In the genomic region with DNA sequence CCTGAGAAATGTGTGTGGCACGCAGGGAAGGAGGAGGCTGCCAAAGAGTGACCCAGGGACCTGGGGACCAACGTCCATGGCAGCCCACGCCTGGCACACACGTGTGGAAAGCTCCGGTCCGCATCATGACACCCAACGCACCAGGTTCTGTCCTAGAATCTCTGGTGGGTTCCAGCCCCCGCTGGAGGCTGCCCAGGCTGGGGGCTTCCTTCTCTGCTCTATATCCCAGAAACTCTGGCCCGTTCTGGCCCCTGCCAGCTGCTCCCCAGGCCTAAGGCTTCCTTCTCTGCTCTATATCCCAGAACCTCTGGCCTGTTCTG, we compare ENCODE assay signal across 23 cellular contexts.
"Had no signal": no experiment of that assay in that cellular context is flagged by ENCODE, and none has a peak within 500 bp of the region (broad histone marks: within the 10 kb centered on the region; RNA-seq: fewer than 3 reads in every experiment).

No MANE protein-coding gene starts in this region.

- H3K9me3 Mint-ChIP-seq: activated CD4-positive, alpha-beta memory T cell treated with anti-CD3 and anti-CD28 coated beads, Interleukin-2, amount 10 ng/mL, durations not matched to agents 7 days and 5 days; activated T-helper 1 cell treated with anti-CD3 and anti-CD28 coated beads, Interleukin-12 subunit alpha, Interleukin-12 subunit beta, Interleukin-2, Interleukin-4 antibody, amounts not matched to agents 30 ng/mL and 10 ng/mL and 1 ng/mL, durations not matched to agents 14 hours and 24 hours and 36 hours had no signal

- H3K36me3 ChIP-seq: gastrocnemius medialis, pancreas, right atrium auricular region had no signal

- H3K27me3 ChIP-seq: dorsolateral prefrontal cortex, esophagus squamous epithelium, gastrocnemius medialis, pancreas, right atrium auricular region, stomach, suprapubic skin, tibial nerve had no signal

- H3K4me3 ChIP-seq: dorsolateral prefrontal cortex, esophagus squamous epithelium, gastrocnemius medialis, mucosa of descending colon, pancreas, psoas muscle, right atrium auricular region, stomach, suprapubic skin, tibial nerve had no signal

- H3K9me3 ChIP-seq: esophagus squamous epithelium, gastrocnemius medialis, mucosa of descending colon, pancreas, psoas muscle, right atrium auricular region, stomach, suprapubic skin, tibial nerve had no signal

- DNase-seq: activated CD4-positive, alpha-beta memory T cell treated with anti-CD3 and anti-CD28 coated beads, Interleukin-2, amount 10 ng/mL, durations not matched to agents 7 days and 5 days; activated CD4-positive, alpha-beta T cell treated with anti-CD3 and anti-CD28 coated beads for 48 hours; activated CD4-positive, CD25-positive, alpha-beta regulatory T cell; activated gamma-delta T cell; activated naive CD4-positive, alpha-beta T cell treated with anti-CD3 and anti-CD28 coated beads, Interleukin-2, amount 50 U/mL, for 16 hours; anterior cingulate cortex; caudate nucleus; dorsolateral prefrontal cortex; esophagus squamous epithelium; gastrocnemius medialis; hypothalamus; mesendoderm; mucosa of descending colon; psoas muscle; stimulated activated CD4-positive, alpha-beta T cell treated with anti-CD3 and anti-CD28 coated beads, Interleukin-12 subunit alpha, Interleukin-12 subunit beta, amount 100 ng/mL, for 4 hours; stomach; T-helper 9 cell had no signal

- H3K27me3 Mint-ChIP-seq: brain had no signal

- H3K27ac Mint-ChIP-seq: activated CD4-positive, alpha-beta memory T cell treated with anti-CD3 and anti-CD28 coated beads, Interleukin-2, amount 10 ng/mL, durations not matched to agents 7 days and 5 days; activated T-helper 1 cell treated with anti-CD3 and anti-CD28 coated beads, Interleukin-12 subunit alpha, Interleukin-12 subunit beta, Interleukin-2, Interleukin-4 antibody, amounts not matched to agents 30 ng/mL and 10 ng/mL and 1 ng/mL, durations not matched to agents 14 hours and 24 hours and 36 hours had no signal

- ATAC-seq: gastrocnemius medialis, mucosa of descending colon, pancreas, psoas muscle had no signal

- H3K4me3 Mint-ChIP-seq: activated CD4-positive, alpha-beta memory T cell treated with anti-CD3 and anti-CD28 coated beads, Interleukin-2, amount 10 ng/mL, durations not matched to agents 7 days and 5 days; activated T-helper 1 cell treated with anti-CD3 and anti-CD28 coated beads, Interleukin-12 subunit alpha, Interleukin-12 subunit beta, Interleukin-2, Interleukin-4 antibody, amounts not matched to agents 30 ng/mL and 10 ng/mL and 1 ng/mL, durations not matched to agents 14 hours and 24 hours and 36 hours; brain had no signal

- H3K4me1 ChIP-seq: esophagus squamous epithelium, gastrocnemius medialis, psoas muscle, right atrium auricular region, suprapubic skin had no signal

- H3K27ac ChIP-seq: dorsolateral prefrontal cortex, esophagus squamous epithelium, gastrocnemius medialis, pancreas, psoas muscle, right atrium auricular region, stomach, suprapubic skin, tibial nerve had no signal
